7 cellular contexts compared by ENCODE assay signal in the genomic region with DNA sequence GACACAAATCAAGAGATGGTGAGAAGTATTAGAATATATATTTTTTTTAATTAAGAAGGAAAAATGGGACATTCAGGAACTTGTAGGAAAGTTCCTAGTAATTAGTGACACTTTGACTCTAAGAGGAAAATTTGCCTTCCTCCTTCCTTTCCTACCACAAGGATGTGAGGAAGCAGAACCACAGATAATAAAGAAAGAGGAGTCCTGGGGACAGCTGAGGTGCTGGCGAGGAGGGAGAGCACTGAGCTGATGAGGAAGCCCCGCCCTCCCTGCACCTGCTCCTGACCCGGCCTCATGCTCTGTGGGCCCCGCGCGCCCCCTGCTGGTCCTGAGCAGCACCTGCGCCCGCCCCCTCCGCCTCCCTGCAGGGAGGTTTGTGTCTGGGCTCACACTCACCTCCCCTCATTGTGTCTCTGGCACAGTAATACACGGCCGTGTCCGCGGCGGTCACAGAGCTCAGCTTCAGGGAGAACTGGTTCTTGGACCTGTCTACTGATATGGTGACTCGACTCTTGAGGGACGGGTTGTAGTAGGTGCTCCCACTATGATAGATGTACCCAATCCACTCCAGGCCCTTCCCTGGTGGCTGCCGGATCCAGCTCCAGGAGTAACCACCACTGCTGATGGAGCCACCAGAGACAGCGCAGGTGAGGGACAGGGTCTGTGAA.
DNase-seq lines count a peak whose midpoint lies in the region; ATAC-seq and TF ChIP-seq lines count a peak whose summit lies in the region.
"Not testable (repeated sequence)": the region's sequence is repeated elsewhere in the genome, so short reads cannot be mapped to it uniquely, and the experiment has no call there.

No MANE protein-coding gene starts in this region.

- not testable (repeated sequence) for H3K79me2 ChIP-seq in OCI-LY3 (ENCODE audit: low read length)

- not testable (repeated sequence) for H3K36me3 ChIP-seq in OCI-LY3 (replicated peaks; ENCODE audit: low read depth, low read length); esophagus squamous epithelium

- peak; percentile 63 for ATAC-seq in activated T-helper 17 cell treated with anti-CD3 and anti-CD28 coated beads, Interleukin-2, amount 50 U/mL, for 72 hours (replicated peaks)

- peaks cover 32% of the 10 kb centered on the region for H3K4me1 ChIP-seq in OCI-LY3 (ENCODE audit: low read length)
- H3K4me1 ChIP-seq in esophagus squamous epithelium: not testable (repeated sequence)

- H3K27me3 Mint-ChIP-seq in activated T-helper 17 cell treated with anti-CD3 and anti-CD28 coated beads, Interleukin-2, amount 50 U/mL, for 72 hours; neural crest cell (ENCODE audit: low read depth): not testable (repeated sequence)

- peak; percentile 80 for DNase-seq in activated CD4-positive, alpha-beta T cell treated with anti-CD3 and anti-CD28 coated beads for 48 hours
- not testable (repeated sequence) for DNase-seq in esophagus squamous epithelium (lab: John Stamatoyannopoulos, UW); neural crest cell (ENCODE audit: low read depth, low spot score)
- DNase-seq in stimulated activated CD8-positive, alpha-beta memory T cell treated with anti-CD3 and anti-CD28 coated beads, Interleukin-12 subunit alpha, Interleukin-12 subunit beta, amount 100 ng/mL, for 24 hours (ENCODE audit: extremely low read depth): peak; percentile 15

- H3K27me3 ChIP-seq in OCI-LY3 (ENCODE audit: low read depth, low read length): peaks cover 27% of the 10 kb centered on the region
- H3K27me3 ChIP-seq in esophagus squamous epithelium: not testable (repeated sequence)

- H3K9me3 ChIP-seq in OCI-LY3 (ENCODE audit: insufficient read depth, low read length); esophagus squamous epithelium: not testable (repeated sequence)

- not testable (repeated sequence) for TF ChIP-seq POLR2A in esophagus squamous epithelium (IDR thresholded peaks at IDR 0.05)

- WGBS in esophagus squamous epithelium, 2 donors: 21 to 38% methylated on average over 10 to 13 of the region's 18 CpGs

- H3K36me3 Mint-ChIP-seq in activated T-helper 17 cell treated with anti-CD3 and anti-CD28 coated beads, Interleukin-2, amount 50 U/mL, for 72 hours (ENCODE audit: low read depth): not testable (repeated sequence)
- H3K36me3 Mint-ChIP-seq in neural crest cell (ENCODE audit: low read depth): peaks cover 48% of the 10 kb centered on the region

- not testable (repeated sequence) for H3K4me1 Mint-ChIP-seq in activated T-helper 17 cell treated with anti-CD3 and anti-CD28 coated beads, Interleukin-2, amount 50 U/mL, for 72 hours; neural crest cell

- H3K4me2 ChIP-seq in OCI-LY3 (ENCODE audit: low read length): peak overlapping the region; percentile 89

- H3K4me3 ChIP-seq in OCI-LY3 (ENCODE audit: low read length): peak overlapping the region; percentile 66
- not testable (repeated sequence) for H3K4me3 ChIP-seq in esophagus squamous epithelium

- H3K9ac ChIP-seq in OCI-LY3 (ENCODE audit: low read length): peak overlapping the region; percentile 32; the same call in 1 of the 2 replicates

- not testable (repeated sequence) for H3K27ac Mint-ChIP-seq in activated T-helper 17 cell treated with anti-CD3 and anti-CD28 coated beads, Interleukin-2, amount 50 U/mL, for 72 hours; neural crest cell (ENCODE audit: unreplicated experiment)

- H3K4me3 Mint-ChIP-seq in activated T-helper 17 cell treated with anti-CD3 and anti-CD28 coated beads, Interleukin-2, amount 50 U/mL, for 72 hours; neural crest cell: not testable (repeated sequence)

- not testable (repeated sequence) for H4K20me1 ChIP-seq in OCI-LY3 (ENCODE audit: insufficient read depth, low read length)

- 0 out of 2 replicates have a peak overlapping the region, but pooled peaks have one; percentile 33 for H2AFZ ChIP-seq in OCI-LY3 (ENCODE audit: low read depth, low read length)

- H3K27ac ChIP-seq in OCI-LY3 (ENCODE audit: low read length): peak overlapping the region; percentile 46
- H3K27ac ChIP-seq in esophagus squamous epithelium: not testable (repeated sequence)

- not testable (repeated sequence) for H3K9me3 Mint-ChIP-seq in activated T-helper 17 cell treated with anti-CD3 and anti-CD28 coated beads, Interleukin-2, amount 50 U/mL, for 72 hours
- H3K9me3 Mint-ChIP-seq in neural crest cell: peaks cover 62% of the 10 kb centered on the region

- intact Hi-C loops in esophagus squamous epithelium (cut with DNase I): not testable (repeated sequence)

- TF ChIP-seq CTCF in GM12874 (IDR thresholded peaks at IDR 0.05; ENCODE audit: insufficient read depth, low read depth, low read length) (peak; percentile 84), OCI-LY3 (IDR thresholded peaks at IDR 0.05; ENCODE audit: low read depth, low read length) (peak; percentile 61), esophagus squamous epithelium (IDR thresholded peaks at IDR 0.05) (peak in 5 of 6 experiments; percentile 25 to 58 (median 40)), neural crest cell (conservative IDR thresholded peaks at IDR 0.05) (peak; percentile 47)
